ENCODE assay signal across 21 cellular contexts in the genomic region with DNA sequence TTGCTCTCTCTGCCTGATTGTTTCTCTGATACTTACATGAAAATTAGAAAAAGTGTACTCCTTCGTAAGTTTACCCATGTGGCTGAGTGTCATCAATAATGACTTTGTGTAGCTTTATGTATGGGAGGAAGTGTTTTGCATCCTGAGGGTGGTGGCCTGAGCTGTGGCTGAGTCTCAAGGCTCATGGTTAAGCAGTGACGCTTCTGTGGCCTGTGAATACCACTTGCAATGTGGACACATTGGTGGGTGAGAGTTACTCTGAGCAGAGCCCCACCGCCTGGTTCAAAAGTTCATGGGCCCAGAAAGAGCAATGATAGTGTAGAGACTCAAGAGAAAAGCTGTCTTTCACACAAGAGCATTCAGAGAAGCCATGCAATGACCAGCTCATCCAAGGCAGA. TPM values are rescaled to one million over a fixed set of nuclear protein-coding genes. Genes with fewer than 3 reads are reported as not detected.
A peak's percentile ranks its signal among the peaks of the same experiment; 100 is the strongest.
DNase-seq lines count a peak whose midpoint lies in the region; ATAC-seq and TF ChIP-seq lines count a peak whose summit lies in the region.
"Had no signal": no experiment of that assay in that cellular context is flagged by ENCODE, and none has a peak within 500 bp of the region (broad histone marks: within the 10 kb centered on the region; RNA-seq: fewer than 3 reads in every experiment).

No MANE protein-coding gene starts in this region.

- H3K4me3 Mint-ChIP-seq in natural killer cell = peak overlapping the region; percentile 47
- H3K4me3 Mint-ChIP-seq: activated CD4-positive, alpha-beta memory T cell treated with anti-CD3 and anti-CD28 coated beads for 36 hours; CD4-positive, CD25-positive, alpha-beta regulatory T cell; stimulated activated memory B cell treated with anti-CD40 and anti-IgM and Interleukin-4, amounts not matched to agents 10 μg/mL and 1 μg/mL and 100 μg/mL, for 72 hours had no signal

- H3K9me3 ChIP-seq in SK-N-MC (ENCODE audit: low read depth, low read length) = no peaks in the 10 kb centered on the region
- H3K9me3 ChIP-seq: SJCRH30, thyroid gland had no signal

- peak overlapping the region; percentile 62 for H3K4me3 ChIP-seq in SK-N-MC
- H3K4me3 ChIP-seq: SJCRH30, thyroid gland had no signal

- intact Hi-C loops in natural killer cell (cut with micrococcal nuclease) = loop anchor here (1.0 to 5.0 kb wide), 3 partner anchors 30 to 251 kb away; a partner anchor contains a TSS

- peak overlapping the region; percentile 82 for H3K27ac ChIP-seq in SK-N-MC
- H3K27ac ChIP-seq: SJCRH30, thyroid gland had no signal

- H3K27ac Mint-ChIP-seq in natural killer cell = peak overlapping the region; percentile 28 to 76
- H3K27ac Mint-ChIP-seq: activated CD4-positive, alpha-beta memory T cell treated with anti-CD3 and anti-CD28 coated beads for 36 hours; CD4-positive, CD25-positive, alpha-beta regulatory T cell; stimulated activated memory B cell treated with anti-CD40 and anti-IgM and Interleukin-4, amounts not matched to agents 10 μg/mL and 1 μg/mL and 100 μg/mL, for 72 hours had no signal

- TF ChIP-seq CTCF in GM20000 (IDR thresholded peaks at IDR 0.05; ENCODE audit: extremely low read depth, missing control alignments) (no peak), natural killer cell (IDR thresholded peaks at IDR 0.05) (no peak)

- peaks cover 32 to 64% of the 10 kb centered on the region in 2 donors for H3K4me1 Mint-ChIP-seq in natural killer cell
- H3K4me1 Mint-ChIP-seq: stimulated activated memory B cell treated with anti-CD40 and anti-IgM and Interleukin-4, amounts not matched to agents 10 μg/mL and 1 μg/mL and 100 μg/mL, for 72 hours had no signal

- no peaks in the 10 kb centered on the region for H3K36me3 ChIP-seq in SK-N-MC (ENCODE audit: insufficient read depth, low read length)
- H3K36me3 ChIP-seq: SJCRH30, thyroid gland had no signal

- peak; percentile 9 for DNase-seq in GM20000 (ENCODE audit: low spot score)
- DNase-seq in SK-N-MC (ENCODE audit: low read depth, low spot score) = no peak
- peak; percentile 79 for DNase-seq in natural killer cell
- DNase-seq in stimulated activated CD8-positive, alpha-beta memory T cell treated with anti-CD3 and anti-CD28 coated beads, Interleukin-4, amount 100 ng/mL, for 48 hours = peak; percentile 31
- no peak for DNase-seq in SIG-M5 treated with dmso at 0.1 percent for 504 hours (lab: John Stamatoyannopoulos, UW; ENCODE audit: unreplicated experiment)
- DNase-seq in stimulated activated CD4-positive, alpha-beta T cell treated with anti-CD3 and anti-CD28 coated beads, Interleukin-4, amount 100 ng/mL, for 24 hours = no peak
- no peak for DNase-seq in COLO668 (lab: John Stamatoyannopoulos, UW; ENCODE audit: unreplicated experiment)
- DNase-seq: activated CD4-positive, alpha-beta memory T cell treated with anti-CD3 and anti-CD28 coated beads for 36 hours; activated naive CD4-positive, alpha-beta T cell treated with anti-CD3 and anti-CD28 coated beads, Interleukin-2, amount 50 U/mL, for 16 hours; activated T-cell treated with anti-CD3 and anti-CD28 coated beads, Interleukin-2, amount 50 U/mL, for 48 hours; CD4-positive, CD25-positive, alpha-beta regulatory T cell; DMS 273 treated with DMSO at 0.1 percent for 48 hours; Karpas-422; left cardiac atrium; NCI-H1092 treated with DMSO at 0.1 percent for 48 hours; NCI-H2081; PC-3; stimulated activated CD4-positive, alpha-beta T cell treated with anti-CD3 and anti-CD28 coated beads, Interleukin-4, amount 100 ng/mL, for 1 hour; thyroid gland had no signal

- H3K27me3 Mint-ChIP-seq in natural killer cell (ENCODE audit: low read depth in 2 of 2) = peaks cover 11 to 32% of the 10 kb centered on the region in 2 donors

- H3K9ac ChIP-seq in SK-N-MC (ENCODE audit: insufficient read length) = no peak overlapping the region

- ATAC-seq in natural killer cell = peak; percentile 85 to 99 (median 93)
- ATAC-seq: left cardiac atrium; PC-3; stimulated activated memory B cell treated with anti-CD40 and anti-IgM and Interleukin-4, amounts not matched to agents 10 μg/mL and 1 μg/mL and 100 μg/mL, for 72 hours had no signal

- H3K9me3 Mint-ChIP-seq in natural killer cell = no peaks in the 10 kb centered on the region
- H3K9me3 Mint-ChIP-seq: activated CD4-positive, alpha-beta memory T cell treated with anti-CD3 and anti-CD28 coated beads for 36 hours; stimulated activated memory B cell treated with anti-CD40 and anti-IgM and Interleukin-4, amounts not matched to agents 10 μg/mL and 1 μg/mL and 100 μg/mL, for 72 hours had no signal

- no peaks in the 10 kb centered on the region for H3K36me3 Mint-ChIP-seq in natural killer cell
- H3K36me3 Mint-ChIP-seq: activated CD4-positive, alpha-beta memory T cell treated with anti-CD3 and anti-CD28 coated beads for 36 hours; CD4-positive, CD25-positive, alpha-beta regulatory T cell; stimulated activated memory B cell treated with anti-CD40 and anti-IgM and Interleukin-4, amounts not matched to agents 10 μg/mL and 1 μg/mL and 100 μg/mL, for 72 hours had no signal

RNA-seq across cellular contexts. Expression of a gene that starts 55.2 kb away (rescaled TPM):
- 1 to 10 TPM; 1.5 to 3.8 (median 2.3) TPM for total RNA-seq in natural killer cell

Comparison
In these comparisons a context has a peak if more than half of its experiments do, and no peak if none do; other contexts are left out.
1. DNase-seq: peak in GM20000 (single experiment), natural killer cell (single experiment) and stimulated activated CD8-positive, alpha-beta memory T cell treated with anti-CD3 and anti-CD28 coated beads, Interleukin-4, amount 100 ng/mL, for 48 hours (single experiment); none in SK-N-MC (single experiment), SIG-M5 treated with dmso at 0.1 percent for 504 hours (single experiment), stimulated activated CD4-positive, alpha-beta T cell treated with anti-CD3 and anti-CD28 coated beads, Interleukin-4, amount 100 ng/mL, for 24 hours (single experiment) and COLO668 (single experiment).